15 cellular contexts compared by ENCODE assay signal in genomic region chr18:107464-107863, GRCh38. TPM values are rescaled to one million over a fixed set of nuclear protein-coding genes. Genes with fewer than 3 reads are reported as not detected.
DNase-seq lines count a peak whose midpoint lies in the region; ATAC-seq and TF ChIP-seq lines count a peak whose summit lies in the region.
"Not testable (repeated sequence)": the region's sequence is repeated elsewhere in the genome, so short reads cannot be mapped to it uniquely, and the experiment has no call there.
"Had no signal": no experiment of that assay in that cellular context is flagged by ENCODE, and none has a peak within 500 bp of the region (broad histone marks: within the 10 kb centered on the region; RNA-seq: fewer than 3 reads in every experiment).

No MANE protein-coding gene starts in this region.

- H3K9ac ChIP-seq in Karpas-422 (ENCODE audit: low read length); mammary epithelial cell (ENCODE audit: insufficient read depth, low read length): not testable (repeated sequence)

- not testable (repeated sequence) for H4K20me1 ChIP-seq in GM23338 (replicated peaks; ENCODE audit: insufficient read depth); Karpas-422 (ENCODE audit: insufficient read depth, low read depth, low read length); OCI-LY7 (ENCODE audit: insufficient read depth, low read length); mammary epithelial cell (ENCODE audit: insufficient read depth, low read length); hepatocyte (ENCODE audit: insufficient read depth, poor library complexity, severe bottlenecking)

- not testable (repeated sequence) for H3K9me3 ChIP-seq in Karpas-422 (ENCODE audit: low read length); OCI-LY7 (ENCODE audit: low read length); mammary epithelial cell (replicated peaks; ENCODE audit: insufficient read depth, low read length); hepatocyte (ENCODE audit: low read depth)

- intact Hi-C loops in Calu3 (cut with micrococcal nuclease; ENCODE audit: unreplicated experiment); OCI-LY7 (cut with micrococcal nuclease; ENCODE audit: unreplicated experiment); activated CD4-positive, alpha-beta T cell treated with anti-CD3 and anti-CD28 coated beads, Interleukin-2, amount 10 ng/mL, durations not matched to agents 24 days and 14 days (cut with micrococcal nuclease); mammary epithelial cell (cut with micrococcal nuclease): not testable (repeated sequence)

- not testable (repeated sequence) for H3K36me3 ChIP-seq in GM23338 (ENCODE audit: insufficient read depth); Karpas-422 (ENCODE audit: insufficient read depth, low read length); OCI-LY7 (ENCODE audit: insufficient read depth, low read length); mammary epithelial cell (ENCODE audit: insufficient read depth, low read length); hepatocyte (replicated peaks; ENCODE audit: insufficient read depth, low read depth)

- DNase-seq in Calu3: not testable (repeated sequence)
- peak; percentile 40 for DNase-seq in GM23338 (ENCODE audit: low spot score)
- DNase-seq in Karpas-422: peak; percentile 57
- peak; percentile 20 for DNase-seq in OCI-LY7 (ENCODE audit: low spot score)
- DNase-seq in activated CD4-positive, alpha-beta T cell treated with anti-CD3 and anti-CD28 coated beads, Interleukin-2, amount 10 ng/mL, durations not matched to agents 24 days and 14 days: peak; percentile 68
- DNase-seq in mammary epithelial cell: peak; percentile 9
- DNase-seq in hepatocyte (ENCODE audit: low spot score): peak; percentile 15
- peak; percentile 51 for DNase-seq in renal cortical epithelial cell (ENCODE audit: low read depth)

- H3K9me2 ChIP-seq in GM23338 (ENCODE audit: insufficient read depth); Karpas-422 (replicated peaks; ENCODE audit: insufficient read depth, low read length); OCI-LY7 (ENCODE audit: insufficient read depth, low read length); hepatocyte (replicated peaks; ENCODE audit: insufficient read depth): not testable (repeated sequence)

- H3K27ac ChIP-seq in GM23338 (ENCODE audit: low read depth); Karpas-422 (ENCODE audit: low read length); OCI-LY7 (ENCODE audit: low read depth, low read length, poor library complexity, severe bottlenecking); mammary epithelial cell (ENCODE audit: insufficient read depth, low read depth, low read length); hepatocyte: not testable (repeated sequence)

- CTCF ChIA-PET in Calu3 (lab: Charles Lee); OCI-LY7 (lab: Charles Lee; ENCODE audit: unreplicated experiment); mammary epithelial cell (lab: Charles Lee; ENCODE audit: low non-redundant PET): not testable (repeated sequence)

- peak overlapping the region; percentile 26 for H3K27ac Mint-ChIP-seq in Calu3 (ENCODE audit: unreplicated experiment)
- not testable (repeated sequence) for H3K27ac Mint-ChIP-seq in GM23338; activated CD4-positive, alpha-beta T cell treated with anti-CD3 and anti-CD28 coated beads, Interleukin-2, amount 10 ng/mL, durations not matched to agents 24 days and 14 days

- H2AFZ ChIP-seq in GM23338; Karpas-422 (ENCODE audit: low read length); OCI-LY7 (ENCODE audit: low read length); mammary epithelial cell (ENCODE audit: low read depth, low read length); hepatocyte: not testable (repeated sequence)

- not testable (repeated sequence) for BruUV-seq in Calu3 (replicated peaks; lab: Mats Ljungman, UMichigan); OCI-LY7 (replicated peaks; lab: Mats Ljungman, UMichigan); mammary epithelial cell (replicated peaks; lab: Mats Ljungman, UMichigan)

- peaks cover 12% of the 10 kb centered on the region for H3K27me3 Mint-ChIP-seq in Calu3 (ENCODE audit: unreplicated experiment)
- peaks cover 38% of the 10 kb centered on the region for H3K27me3 Mint-ChIP-seq in GM23338 (ENCODE audit: insufficient read depth, low read depth, poor library complexity)
- not testable (repeated sequence) for H3K27me3 Mint-ChIP-seq in activated CD4-positive, alpha-beta T cell treated with anti-CD3 and anti-CD28 coated beads, Interleukin-2, amount 10 ng/mL, durations not matched to agents 24 days and 14 days

- POLR2A ChIA-PET in OCI-LY7 (lab: Charles Lee): not testable (repeated sequence)

- peaks cover 18% of the 10 kb centered on the region for H3K4me1 Mint-ChIP-seq in Calu3 (ENCODE audit: low read depth, unreplicated experiment)
- H3K4me1 Mint-ChIP-seq in GM23338; activated CD4-positive, alpha-beta T cell treated with anti-CD3 and anti-CD28 coated beads, Interleukin-2, amount 10 ng/mL, durations not matched to agents 24 days and 14 days: not testable (repeated sequence)

- H3K4me3 Mint-ChIP-seq in Calu3 (ENCODE audit: low read depth, unreplicated experiment); GM23338; activated CD4-positive, alpha-beta T cell treated with anti-CD3 and anti-CD28 coated beads, Interleukin-2, amount 10 ng/mL, durations not matched to agents 24 days and 14 days: not testable (repeated sequence)

- not testable (repeated sequence) for H3F3A ChIP-seq in GM23338 (replicated peaks; ENCODE audit: low read depth)

- WGBS in mammary epithelial cell (ENCODE audit: low coverage, missing lambda C conversion rate): 50% methylated on average over 5 of the region's 5 CpGs
- 64% methylated on average over 5 of the region's 5 CpGs for WGBS in hepatocyte (ENCODE audit: low lambda C conversion rate, missing lambda C conversion rate)

- H3K36me3 Mint-ChIP-seq in Calu3 (ENCODE audit: insufficient read depth, unreplicated experiment) (peaks cover 25% of the 10 kb centered on the region), GM23338 (ENCODE audit: low read depth) (peaks cover 42% of the 10 kb centered on the region)
- not testable (repeated sequence) for H3K36me3 Mint-ChIP-seq in activated CD4-positive, alpha-beta T cell treated with anti-CD3 and anti-CD28 coated beads, Interleukin-2, amount 10 ng/mL, durations not matched to agents 24 days and 14 days (ENCODE audit: low read depth)

- not testable (repeated sequence) for H3K4me3 ChIP-seq in GM23338; Karpas-422 (ENCODE audit: low read length); OCI-LY7 (ENCODE audit: low read depth, low read length, poor library complexity, severe bottlenecking); mammary epithelial cell (replicated peaks in 1 of 3; ENCODE audit: insufficient read depth in 1 of 3, low read depth in 2 of 3, low read length in 3 of 3); hepatocyte

- dilution Hi-C loops in mammary epithelial cell (cut with HindIII; ENCODE audit: low sequenced_read_pairs): not testable (repeated sequence)

- in situ Hi-C loops in mammary epithelial cell (cut with MboI; ENCODE audit: low sequenced_read_pairs in 2 of 2): not testable (repeated sequence)

- not testable (repeated sequence) for H3K27me3 ChIP-seq in GM23338 (ENCODE audit: insufficient read depth); Karpas-422 (ENCODE audit: low read length); mammary epithelial cell (ENCODE audit: insufficient read depth, low read length); hepatocyte

- ATAC-seq in GM23338: not testable (repeated sequence)

- TF ChIP-seq CTCF in Calu3 (IDR thresholded peaks at IDR 0.05; ENCODE audit: unreplicated experiment); mammary epithelial cell (conservative IDR thresholded peaks at IDR 0.05 in 1 of 2, IDR thresholded peaks at IDR 0.05 in 1 of 2; ENCODE audit: extremely low read depth in 1 of 2, insufficient read depth in 1 of 2, low read depth in 1 of 2, low read length in 2 of 2); hepatocyte (IDR thresholded peaks at IDR 0.05; ENCODE audit: poor library complexity): not testable (repeated sequence)
- TF ChIP-seq CTCF in GM23338 (conservative IDR thresholded peaks at IDR 0.05; ENCODE audit: low read depth in 2 of 2) (peak in 1 of 2 experiments; percentile 38; a peak in 2 of 4 replicates), OCI-LY7 (conservative IDR thresholded peaks at IDR 0.05; ENCODE audit: low read length) (0 out of 2 replicates have a peak, but pooled peaks have one; percentile 24)

- H3K4me2 ChIP-seq in GM23338; Karpas-422 (ENCODE audit: low read depth, low read length, poor library complexity, severe bottlenecking); OCI-LY7 (ENCODE audit: low read length); mammary epithelial cell (ENCODE audit: insufficient read depth, low read depth, low read length); hepatocyte: not testable (repeated sequence)

- H3K79me2 ChIP-seq in GM23338 (replicated peaks; ENCODE audit: insufficient read depth); Karpas-422 (ENCODE audit: low read length); OCI-LY7 (ENCODE audit: insufficient read depth, low read depth, low read length); mammary epithelial cell (ENCODE audit: insufficient read depth, low read length); hepatocyte: not testable (repeated sequence)

- peaks cover 14% of the 10 kb centered on the region for H3K9me3 Mint-ChIP-seq in Calu3 (ENCODE audit: low read depth, unreplicated experiment)
- peaks cover 74% of the 10 kb centered on the region for H3K9me3 Mint-ChIP-seq in GM23338
- peaks cover 27% of the 10 kb centered on the region for H3K9me3 Mint-ChIP-seq in activated CD4-positive, alpha-beta T cell treated with anti-CD3 and anti-CD28 coated beads, Interleukin-2, amount 10 ng/mL, durations not matched to agents 24 days and 14 days

- not testable (repeated sequence) for H3K4me1 ChIP-seq in GM23338 (ENCODE audit: insufficient read depth); Karpas-422 (ENCODE audit: low read length); OCI-LY7 (ENCODE audit: insufficient read depth, low read length, poor library complexity, severe bottlenecking); mammary epithelial cell (ENCODE audit: insufficient read depth, low read length); hepatocyte (ENCODE audit: insufficient read depth)

RNA-seq across cellular contexts. Expression of gene USP14, which starts 50.9 kb away (rescaled TPM):
- 73.2 and 74.4 TPM in 2 replicates for total RNA-seq in Calu3 (2022)
- total RNA-seq in GM23338 (2014; rRNA removed; shearing (Covaris generic)): 82.4 and 83.6 TPM in 2 replicates
- polyA plus RNA-seq in GM23338 (2016; fragmentation: Nextera tagmentation; extraction: Ambion mirVana): 70.3 and 83.5 TPM in 2 replicates
- total RNA-seq in Karpas-422 (2014; rRNA removed; shearing (Covaris generic); ENCODE audit: low replicate concordance): 11.8 and 40.1 TPM in 2 replicates
- total RNA-seq in OCI-LY7 (2014; rRNA removed; shearing (Covaris generic)): 18.4 and 21.3 TPM in 2 replicates
- 86.9 and 88.3 TPM in 2 replicates for total RNA-seq in OCI-LY7 (2022)
- 97.9 and 103 TPM in 2 replicates for total RNA-seq in activated CD4-positive, alpha-beta T cell treated with anti-CD3 and anti-CD28 coated beads, Interleukin-2, amount 10 ng/mL, durations not matched to agents 24 days and 14 days
- total RNA-seq in mammary epithelial cell: 10 to 100 TPM; 29.0 to 97.3 TPM
- polyA plus RNA-seq in mammary epithelial cell: 19.5 TPM
- polyA minus RNA-seq in mammary epithelial cell: 54.6 TPM
- 30.3 and 37.5 TPM in 2 replicates for total RNA-seq in hepatocyte
- 47.5 and 51.3 TPM in 2 replicates for polyA plus RNA-seq in hepatocyte
- 39.8 and 117 TPM in 2 replicates for total RNA-seq in renal cortical epithelial cell

RNA-seq across cellular contexts. Expression of gene TUBB8B, which starts 58.0 kb away (rescaled TPM):
- total RNA-seq in Calu3 (2022) (0.32 and 0.35 TPM in 2 replicates), OCI-LY7 (2022) (not detected in 2 replicates), mammary epithelial cell (under 1 TPM in 1 of 2 donors, not detected in 1; 0.68 TPM), hepatocyte (0.16 TPM in 1 of 2 replicates, not detected in the other), renal cortical epithelial cell (not detected in 2 replicates)
- total RNA-seq in GM23338 (2014; rRNA removed; shearing (Covaris generic)): 1.0 and 3.6 TPM in 2 replicates
- polyA plus RNA-seq in GM23338 (2016; fragmentation: Nextera tagmentation; extraction: Ambion mirVana) (0.74 and 1.2 TPM in 2 replicates), mammary epithelial cell (0.59 TPM), hepatocyte (0.24 and 0.47 TPM in 2 replicates)
- not detected in 2 replicates for total RNA-seq in Karpas-422 (2014; rRNA removed; shearing (Covaris generic); ENCODE audit: low replicate concordance)
- total RNA-seq in OCI-LY7 (2014; rRNA removed; shearing (Covaris generic)): not detected in 2 replicates
- total RNA-seq in activated CD4-positive, alpha-beta T cell treated with anti-CD3 and anti-CD28 coated beads, Interleukin-2, amount 10 ng/mL, durations not matched to agents 24 days and 14 days: not detected in 2 replicates
- polyA minus RNA-seq in mammary epithelial cell: not detected
- total RNA-seq: activated naive CD4-positive, alpha-beta T cell treated with anti-CD3 and anti-CD28 coated beads for 36 hours; cerebellum; left lobe of liver; right atrium auricular region; suprapubic skin; T-helper 1 cell treated with Interleukin-12 subunit alpha and Interleukin-12 subunit beta and Interleukin-4 antibody, amounts not matched to agents 30 ng/mL and 1 ng/mL, for 36 hours had no signal
- polyA plus RNA-seq: neural cell had no signal
